Comparison of ENCODE assay signal across 23 cellular contexts in the genomic region with DNA sequence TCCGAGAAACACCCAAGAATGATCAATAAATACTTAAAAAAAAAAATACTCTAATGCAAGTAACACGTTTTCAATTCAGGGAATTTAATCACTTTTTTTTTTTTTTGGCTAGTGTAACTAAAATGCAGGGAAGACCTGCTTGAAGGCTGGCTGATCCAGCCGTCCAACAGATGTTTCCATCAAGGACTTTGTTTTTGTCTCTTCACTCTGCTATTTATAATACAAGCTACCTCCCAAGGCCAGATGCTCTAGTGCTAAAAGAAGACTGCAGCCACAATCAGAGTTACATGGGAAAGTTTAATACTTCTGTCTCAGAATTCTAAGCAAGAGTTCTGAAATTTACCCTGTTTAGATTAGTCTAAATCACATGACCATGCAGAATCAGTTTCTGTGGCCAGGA. TPM values are rescaled to one million over a fixed set of nuclear protein-coding genes. Genes with fewer than 3 reads are reported as not detected.
DNase-seq lines count a peak whose midpoint lies in the region; ATAC-seq and TF ChIP-seq lines count a peak whose summit lies in the region.
"Had no signal": no experiment of that assay in that cellular context is flagged by ENCODE, and none has a peak within 500 bp of the region (broad histone marks: within the 10 kb centered on the region; RNA-seq: fewer than 3 reads in every experiment).

No MANE protein-coding gene starts in this region.

- H3K9me3 ChIP-seq in adrenal gland (replicated peaks in 1 of 3) = no peaks in the 10 kb centered on the region
- H3K9me3 ChIP-seq: SK-N-SH had no signal

- H3K4me3 ChIP-seq in adrenal gland = no peak overlapping the region
- H3K4me3 ChIP-seq: GM23248, HAP-1 had no signal

- 32 to 44% (median 33%) methylated on average over 3 of the region's 3 CpGs for WGBS in adrenal gland, 4 donors

- intact Hi-C loops in adrenal gland (cut with DNase I) = no loop called here

- TF ChIP-seq POLR2A in adrenal gland (IDR thresholded peaks at IDR 0.05) = no peak

- peak overlapping the region in 1 of 5 donors; percentile 66 for H3K27ac ChIP-seq in adrenal gland
- H3K27ac ChIP-seq: 22Rv1, GM23248 had no signal

- TF ChIP-seq CTCF in adrenal gland (IDR thresholded peaks at IDR 0.05) = no peak

- peaks cover 11 to 16% of the 10 kb centered on the region in 2 donors for H3K4me1 ChIP-seq in adrenal gland (replicated peaks in 1 of 2)
- H3K4me1 ChIP-seq: BE2C, HAP-1 had no signal

- ATAC-seq in HG03280 (IDR thresholded peaks at IDR 0.05; ENCODE audit: unreplicated experiment) (no peak), HG02798 (IDR thresholded peaks at IDR 0.05; ENCODE audit: poor library complexity, unreplicated experiment) (no peak), GM18870 (IDR thresholded peaks at IDR 0.05; ENCODE audit: unreplicated experiment) (no peak)

- no peaks in the 10 kb centered on the region for H3K36me3 ChIP-seq in adrenal gland (replicated peaks in 1 of 2)

- DNase-seq in NCI-H187 treated with DMSO at 0.1 percent for 48 hours (lab: John Stamatoyannopoulos, UW) (peak; percentile 4), NCI-H187 (lab: John Stamatoyannopoulos, UW) (no peak), D341Med (ENCODE audit: low spot score) (peak; percentile 45), adrenal gland (peak in 4 of 7 donors; percentile 39 to 50 (median 46)), myocyte (ENCODE audit: low read depth) (peak; percentile 19)
- DNase-seq: BE2C; CD4-positive, CD25-positive, alpha-beta regulatory T cell; COR-L47; GF-D8; GM23248; KBM-7; NCI-H1105 treated with DMSO at 0.1 percent for 48 hours; NCI-H1694; NCI-H2107; NCI-H446; NCI-H748 treated with DMSO at 0.1 percent for 48 hours; SHP77 treated with DMSO at 0.1 percent for 48 hours; SK-N-SH had no signal

- H3K27me3 ChIP-seq in adrenal gland = no peaks in the 10 kb centered on the region
- H3K27me3 ChIP-seq: BE2C had no signal

RNA-seq across cellular contexts. Expression of a gene that starts 14.5 kb away (rescaled TPM):
- total RNA-seq in adrenal gland = 100 to 1,000 TPM; 197 to 595 (median 278) TPM
- 100 to 1,000 TPM; 184 to 457 (median 311) TPM for polyA plus RNA-seq in adrenal gland
- 164 and 199 TPM in 2 replicates for total RNA-seq in myocyte
- polyA plus RNA-seq in myocyte (2012) = 257 TPM

Comparison
In these comparisons a context has a peak if more than half of its experiments do, and no peak if none do; other contexts are left out.
1. DNase-seq: peak in NCI-H187 treated with DMSO at 0.1 percent for 48 hours (single experiment), D341Med (single experiment), adrenal gland (4 of 7) and myocyte (single experiment); none in NCI-H187 (0 of 2).